Comparison of ENCODE assay signal across 17 cellular contexts in genomic region chr3:45826321-45826720, GRCh38. TPM values are rescaled to one million over a fixed set of nuclear protein-coding genes. Genes with fewer than 3 reads are reported as not detected.
A peak's percentile ranks its signal among the peaks of the same experiment; 100 is the strongest.
DNase-seq lines count a peak whose midpoint lies in the region; ATAC-seq and TF ChIP-seq lines count a peak whose summit lies in the region.
"Had no signal": no experiment of that assay in that cellular context is flagged by ENCODE, and none has a peak within 500 bp of the region (broad histone marks: within the 10 kb centered on the region; RNA-seq: fewer than 3 reads in every experiment).

No MANE protein-coding gene starts in this region.

- H3K9me3 Mint-ChIP-seq in T-helper 1 cell treated with Interleukin-12 subunit alpha and Interleukin-12 subunit beta and Interleukin-4 antibody, amounts not matched to agents 30 μg/mL and 1 μg/mL, for 36 hours = no peaks in the 10 kb centered on the region
- no peaks in the 10 kb centered on the region for H3K9me3 Mint-ChIP-seq in chondrocyte (ENCODE audit: low read depth)

- H3K4me1 ChIP-seq in mammary epithelial cell (ENCODE audit: insufficient read depth, low read length) = no peaks in the 10 kb centered on the region
- H3K4me1 ChIP-seq: BLaER1 treated with 17β-estradiol and CSF1 and Interleukin-3, amounts not matched to agents 10 nM and 100 nM had no signal

- no peak overlapping the region for H3K4me3 Mint-ChIP-seq in T-helper 1 cell treated with Interleukin-12 subunit alpha and Interleukin-12 subunit beta and Interleukin-4 antibody, amounts not matched to agents 30 μg/mL and 1 μg/mL, for 36 hours
- H3K4me3 Mint-ChIP-seq in chondrocyte (ENCODE audit: unreplicated experiment) = no peak overlapping the region

- no peaks in the 10 kb centered on the region for H3K27me3 ChIP-seq in mammary epithelial cell (ENCODE audit: insufficient read depth, low read length)
- H3K27me3 ChIP-seq: BLaER1 treated with 17β-estradiol and CSF1 and Interleukin-3, amounts not matched to agents 10 nM and 100 nM had no signal

- H3K27ac ChIP-seq in mammary epithelial cell (ENCODE audit: insufficient read depth, low read depth, low read length) = no peak overlapping the region
- H3K27ac ChIP-seq: 22Rv1; BLaER1 treated with 17β-estradiol and CSF1 and Interleukin-3, amounts not matched to agents 10 nM and 100 nM had no signal

- intact Hi-C loops in mammary epithelial cell (cut with micrococcal nuclease) = no loop called here
- intact Hi-C loops in posterior vena cava (cut with DNase I) = no loop called here

- BruUV-seq in mammary epithelial cell (replicated peaks; lab: Mats Ljungman, UMichigan) = no TSS peak

- H3K36me3 Mint-ChIP-seq in T-helper 1 cell treated with Interleukin-12 subunit alpha and Interleukin-12 subunit beta and Interleukin-4 antibody, amounts not matched to agents 30 μg/mL and 1 μg/mL, for 36 hours (ENCODE audit: low read depth) = peaks cover 13% of the 10 kb centered on the region
- peaks cover 26% of the 10 kb centered on the region for H3K36me3 Mint-ChIP-seq in chondrocyte (ENCODE audit: low read depth)

- dilution Hi-C loops in mammary epithelial cell (cut with HindIII; ENCODE audit: low sequenced_read_pairs) = no loop called here

- no peak overlapping the region for H3K4me3 ChIP-seq in mammary epithelial cell (replicated peaks in 1 of 3; ENCODE audit: insufficient read depth in 1 of 3, low read depth in 2 of 3, low read length in 3 of 3)
- H3K4me3 ChIP-seq: BLaER1 treated with 17β-estradiol and CSF1 and Interleukin-3, amounts not matched to agents 10 nM and 100 nM had no signal

- in situ Hi-C loops in mammary epithelial cell (cut with MboI; ENCODE audit: low sequenced_read_pairs in 2 of 2) = no loop called here

- peaks cover 2% of the 10 kb centered on the region for H3K36me3 ChIP-seq in mammary epithelial cell (ENCODE audit: insufficient read depth, low read length)

- TF ChIP-seq CTCF in mammary epithelial cell (conservative IDR thresholded peaks at IDR 0.05 in 1 of 2, IDR thresholded peaks at IDR 0.05 in 1 of 2; ENCODE audit: extremely low read depth in 1 of 2, insufficient read depth in 1 of 2, low read depth in 1 of 2, low read length in 2 of 2) (no peak), omental fat pad (IDR thresholded peaks at IDR 0.05) (no peak), chondrocyte (IDR thresholded peaks at IDR 0.05) (no peak)

- CTCF ChIA-PET in mammary epithelial cell (lab: Charles Lee; ENCODE audit: low non-redundant PET) = no interaction called here

- no peak overlapping the region for H3K9ac ChIP-seq in mammary epithelial cell (ENCODE audit: insufficient read depth, low read length)
- H3K9ac ChIP-seq: BLaER1 treated with 17β-estradiol and CSF1 and Interleukin-3, amounts not matched to agents 10 nM and 100 nM had no signal

- H3K27me3 Mint-ChIP-seq in T-helper 1 cell treated with Interleukin-12 subunit alpha and Interleukin-12 subunit beta and Interleukin-4 antibody, amounts not matched to agents 30 μg/mL and 1 μg/mL, for 36 hours (ENCODE audit: low read depth) = no peaks in the 10 kb centered on the region
- no peaks in the 10 kb centered on the region for H3K27me3 Mint-ChIP-seq in chondrocyte (ENCODE audit: low read depth)

- H4K20me1 ChIP-seq in mammary epithelial cell (ENCODE audit: insufficient read depth, low read length) = no peaks in the 10 kb centered on the region
- H4K20me1 ChIP-seq: BLaER1 treated with 17β-estradiol and CSF1 and Interleukin-3, amounts not matched to agents 10 nM and 100 nM had no signal

- 45% methylated on average over 2 of the region's 2 CpGs for WGBS in mammary epithelial cell (ENCODE audit: low coverage, missing lambda C conversion rate)

- peak; percentile 48 for ATAC-seq in omental fat pad (ENCODE audit: low FRiP score)

- no peak overlapping the region for H2AFZ ChIP-seq in mammary epithelial cell (ENCODE audit: low read depth, low read length)

- DNase-seq in T-helper 1 cell (no peak), A172 (ENCODE audit: low spot score) (peak; percentile 6), mammary epithelial cell (peak; percentile 54), omental fat pad (ENCODE audit: low spot score) (no peak), DMS 273 (lab: John Stamatoyannopoulos, UW; ENCODE audit: unreplicated experiment) (no peak), posterior vena cava (ENCODE audit: low spot score) (no peak), chondrocyte (ENCODE audit: low spot score) (no peak)
- DNase-seq: DMS 273 treated with DMSO at 0.1 percent for 48 hours, EL, HCEC 1CT, Karpas-422, NCI-H1930, NCI-H2171 treated with DMSO at 0.1 percent for 48 hours, NCI-H510A treated with DMSO at 0.1 percent for 48 hours had no signal

- no peaks in the 10 kb centered on the region for H3K9me3 ChIP-seq in mammary epithelial cell (replicated peaks; ENCODE audit: insufficient read depth, low read length)
- H3K9me3 ChIP-seq: BLaER1 treated with 17β-estradiol and CSF1 and Interleukin-3, amounts not matched to agents 10 nM and 100 nM had no signal

- peak overlapping the region; percentile 27 for H3K27ac Mint-ChIP-seq in T-helper 1 cell treated with Interleukin-12 subunit alpha and Interleukin-12 subunit beta and Interleukin-4 antibody, amounts not matched to agents 30 μg/mL and 1 μg/mL, for 36 hours
- no peak overlapping the region for H3K27ac Mint-ChIP-seq in chondrocyte (ENCODE audit: unreplicated experiment)

- H3K79me2 ChIP-seq in mammary epithelial cell (ENCODE audit: insufficient read depth, low read length) = no peaks in the 10 kb centered on the region

- peaks cover 12% of the 10 kb centered on the region for H3K4me1 Mint-ChIP-seq in T-helper 1 cell treated with Interleukin-12 subunit alpha and Interleukin-12 subunit beta and Interleukin-4 antibody, amounts not matched to agents 30 μg/mL and 1 μg/mL, for 36 hours (ENCODE audit: low read depth)
- H3K4me1 Mint-ChIP-seq in chondrocyte (ENCODE audit: low read depth) = no peaks in the 10 kb centered on the region

- no peak overlapping the region for H3K4me2 ChIP-seq in mammary epithelial cell (ENCODE audit: insufficient read depth, low read depth, low read length)
- H3K4me2 ChIP-seq: BLaER1 treated with 17β-estradiol and CSF1 and Interleukin-3, amounts not matched to agents 10 nM and 100 nM had no signal

RNA-seq across cellular contexts. Expression of gene LZTFL1, which starts 15.6 kb away (rescaled TPM):
- 14.9 and 20.3 TPM in 2 replicates for total RNA-seq in A172 (2014; rRNA removed; shearing (Covaris generic))
- total RNA-seq in mammary epithelial cell (10 to 100 TPM; 13.1 to 13.7 TPM), omental fat pad (10 to 100 TPM; 14.7 to 20.1 (median 16.1) TPM), posterior vena cava (10 to 100 TPM; 12.7 TPM), chondrocyte (15.8 to 20.2 TPM (median 18.1 TPM) in 3 replicates)
- polyA plus RNA-seq in mammary epithelial cell = 15.6 TPM
- polyA minus RNA-seq in mammary epithelial cell = 45.0 TPM

RNA-seq across cellular contexts. Expression of gene SLC6A20, which starts 30.0 kb away (rescaled TPM):
- total RNA-seq in A172 (2014; rRNA removed; shearing (Covaris generic)) = not detected in 2 replicates
- total RNA-seq in mammary epithelial cell = 1 to 10 TPM in 1 of 2 donors, not detected in 1; 1.7 TPM
- 0.02 TPM for polyA plus RNA-seq in mammary epithelial cell
- polyA minus RNA-seq in mammary epithelial cell = not detected
- total RNA-seq in omental fat pad = under 1 TPM in 3 of 4 donors, not detected in 1; 0.09 to 0.72 (median 0.38) TPM
- under 1 TPM in 1 of 2 donors, not detected in 1; 0.28 TPM for total RNA-seq in posterior vena cava
- total RNA-seq in chondrocyte = not detected in 3 replicates

Comparison
In these comparisons a context has a peak if more than half of its experiments do, and no peak if none do; other contexts are left out.
1. DNase-seq: peak in A172 (single experiment) and mammary epithelial cell (single experiment); none in T-helper 1 cell (0 of 5), omental fat pad (single experiment), DMS 273 (single experiment), posterior vena cava (single experiment) and chondrocyte (single experiment).